1 cellular context compared by ENCODE assay signal in genomic region chr1:227895828-227896685, GRCh38.
A peak's percentile ranks its signal among the peaks of the same experiment; 100 is the strongest.
TF ChIP-seq lines count a peak whose summit lies in the region.

No MANE protein-coding gene starts in this region.

TF ChIP-seq in HepG2, 621 proteins besides CTCF, POLR2A, EP300 and RAD21 (continued from another document):
- TF ChIP-seq ZNF263 (CRISPR knock-in tag; IDR thresholded peaks at IDR 0.05) (0 out of 2 replicates have a peak, but pooled peaks have one; percentile 68), KIAA2018 (CRISPR knock-in tag; IDR thresholded peaks at IDR 0.05; ENCODE audit: borderline replicate concordance) (no peak)
TF ChIP-seq in HepG2: peak in this region for 38.
